11 cellular contexts compared by ENCODE assay signal in the genomic region with DNA sequence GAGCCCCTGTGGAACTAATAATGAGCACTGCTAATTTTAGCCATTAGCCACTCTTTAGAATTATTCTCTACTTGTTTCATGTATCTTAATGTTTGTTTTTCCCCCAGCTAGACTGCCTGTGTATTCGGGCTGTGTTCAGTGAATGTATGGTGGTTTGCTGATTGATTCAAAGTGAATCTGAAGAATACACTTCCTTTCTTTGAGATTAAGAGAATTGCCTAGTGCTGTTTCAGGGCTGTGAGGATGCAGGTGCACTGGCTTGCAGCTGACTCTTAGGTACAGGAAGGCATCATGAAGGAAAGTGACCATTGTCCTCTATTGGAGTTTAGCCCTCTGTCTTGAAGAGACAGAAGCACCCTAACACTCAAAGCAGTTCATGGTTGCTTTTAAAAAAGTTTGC.
DNase-seq lines count a peak whose midpoint lies in the region; ATAC-seq, FAIRE-seq and TF ChIP-seq lines count a peak whose summit lies in the region.
"Had no signal": no experiment of that assay in that cellular context is flagged by ENCODE, and none has a peak within 500 bp of the region (broad histone marks: within the 10 kb centered on the region; RNA-seq: fewer than 3 reads in every experiment).

No MANE protein-coding gene starts in this region.

- H3F3A ChIP-seq in GM23338 (replicated peaks; ENCODE audit: low read depth), result no peaks in the 10 kb centered on the region

- H3K27ac ChIP-seq in BLaER1 (no peak overlapping the region), GM23338 (ENCODE audit: low read depth) (no peak overlapping the region)
- H3K27ac ChIP-seq: spleen had no signal

- no peak overlapping the region for H2AFZ ChIP-seq in GM23338

- H3K36me3 Mint-ChIP-seq in GM23338 (ENCODE audit: low read depth), result no peaks in the 10 kb centered on the region

- DNase-seq in GM23338 (ENCODE audit: low spot score) (no peak), OCI-M2 (lab: John Stamatoyannopoulos, UW; ENCODE audit: unreplicated experiment) (no peak), DMS153 (lab: John Stamatoyannopoulos, UW) (no peak), frontal cortex (ENCODE audit: low spot score in 2 of 2) (no peak)
- no peak for DNase-seq in stimulated activated CD4-positive, alpha-beta T cell treated with anti-CD3 and anti-CD28 coated beads, Interleukin-12 subunit alpha, Interleukin-12 subunit beta, amount 100 ng/mL, for 4 hours
- DNase-seq: activated T-cell treated with anti-CD3 and anti-CD28 coated beads, Interleukin-2, amount 50 U/mL, for 4 hours; NCI-H748 treated with DMSO at 0.1 percent for 48 hours; spleen had no signal

- H3K4me2 ChIP-seq in BLaER1 (peak overlapping the region; percentile 34; the same call in 1 of the 2 replicates), GM23338 (no peak overlapping the region)

- peak overlapping the region; percentile 9; the same call in 1 of the 2 replicates for H3K27ac Mint-ChIP-seq in GM23338

- H3K4me3 ChIP-seq in BLaER1 (no peak overlapping the region), GM23338 (no peak overlapping the region)
- H3K4me3 ChIP-seq: spleen had no signal

- H3K9me3 Mint-ChIP-seq in GM23338, result no peaks in the 10 kb centered on the region
- H3K9me3 Mint-ChIP-seq: activated T-cell treated with anti-CD3 and anti-CD28 coated beads, Interleukin-2, amount 50 U/mL, for 4 hours had no signal

- peaks cover 17% of the 10 kb centered on the region for H3K4me1 ChIP-seq in BLaER1
- peaks cover 51% of the 10 kb centered on the region for H3K4me1 ChIP-seq in GM23338 (ENCODE audit: insufficient read depth)

- H3K27me3 ChIP-seq in BLaER1 (no peaks in the 10 kb centered on the region), GM23338 (ENCODE audit: insufficient read depth) (no peaks in the 10 kb centered on the region)
- H3K27me3 ChIP-seq: spleen had no signal

- H3K9me3 ChIP-seq in BLaER1, result no peaks in the 10 kb centered on the region
- H3K9me3 ChIP-seq: spleen had no signal

- H3K79me2 ChIP-seq in GM23338 (replicated peaks; ENCODE audit: insufficient read depth), result peaks cover 22% of the 10 kb centered on the region; the same call in 1 of the 2 replicates

- no peaks in the 10 kb centered on the region for H3K9me2 ChIP-seq in GM23338 (ENCODE audit: insufficient read depth)

- H3K36me3 ChIP-seq in BLaER1 (no peaks in the 10 kb centered on the region; the same call in 1 of the 2 replicates), GM23338 (ENCODE audit: insufficient read depth) (no peaks in the 10 kb centered on the region)
- H3K36me3 ChIP-seq: spleen had no signal

- ATAC-seq in GM18873 (IDR thresholded peaks at IDR 0.05; ENCODE audit: low FRiP score, unreplicated experiment) (peak; percentile 75), GM23338 (no peak), HG03439 (IDR thresholded peaks at IDR 0.05; ENCODE audit: unreplicated experiment) (peak; percentile 81)
- ATAC-seq: activated T-cell treated with anti-CD3 and anti-CD28 coated beads, Interleukin-2, amount 50 U/mL, for 4 hours had no signal

- no peak overlapping the region for H3K4me3 Mint-ChIP-seq in GM23338
- H3K4me3 Mint-ChIP-seq: activated T-cell treated with anti-CD3 and anti-CD28 coated beads, Interleukin-2, amount 50 U/mL, for 4 hours had no signal

- no peak overlapping the region for H3K9ac ChIP-seq in BLaER1

- peaks cover 43% of the 10 kb centered on the region for H3K4me1 Mint-ChIP-seq in GM23338

- no peak for TF ChIP-seq CTCF in GM23338 (conservative IDR thresholded peaks at IDR 0.05; ENCODE audit: low read depth in 2 of 2)

- H4K20me1 ChIP-seq in BLaER1, result peaks cover 50% of the 10 kb centered on the region
- no peaks in the 10 kb centered on the region for H4K20me1 ChIP-seq in GM23338 (replicated peaks; ENCODE audit: insufficient read depth)

- FAIRE-seq in frontal cortex (lab: Jason Lieb, UNC), result no peak

- H3K27me3 Mint-ChIP-seq in GM23338 (ENCODE audit: insufficient read depth, low read depth, poor library complexity), result no peaks in the 10 kb centered on the region

TF ChIP-seq in GM23338, 12 proteins besides CTCF, POLR2A, EP300 and RAD21 (continues in another document):
- TF ChIP-seq, protein P1, sequence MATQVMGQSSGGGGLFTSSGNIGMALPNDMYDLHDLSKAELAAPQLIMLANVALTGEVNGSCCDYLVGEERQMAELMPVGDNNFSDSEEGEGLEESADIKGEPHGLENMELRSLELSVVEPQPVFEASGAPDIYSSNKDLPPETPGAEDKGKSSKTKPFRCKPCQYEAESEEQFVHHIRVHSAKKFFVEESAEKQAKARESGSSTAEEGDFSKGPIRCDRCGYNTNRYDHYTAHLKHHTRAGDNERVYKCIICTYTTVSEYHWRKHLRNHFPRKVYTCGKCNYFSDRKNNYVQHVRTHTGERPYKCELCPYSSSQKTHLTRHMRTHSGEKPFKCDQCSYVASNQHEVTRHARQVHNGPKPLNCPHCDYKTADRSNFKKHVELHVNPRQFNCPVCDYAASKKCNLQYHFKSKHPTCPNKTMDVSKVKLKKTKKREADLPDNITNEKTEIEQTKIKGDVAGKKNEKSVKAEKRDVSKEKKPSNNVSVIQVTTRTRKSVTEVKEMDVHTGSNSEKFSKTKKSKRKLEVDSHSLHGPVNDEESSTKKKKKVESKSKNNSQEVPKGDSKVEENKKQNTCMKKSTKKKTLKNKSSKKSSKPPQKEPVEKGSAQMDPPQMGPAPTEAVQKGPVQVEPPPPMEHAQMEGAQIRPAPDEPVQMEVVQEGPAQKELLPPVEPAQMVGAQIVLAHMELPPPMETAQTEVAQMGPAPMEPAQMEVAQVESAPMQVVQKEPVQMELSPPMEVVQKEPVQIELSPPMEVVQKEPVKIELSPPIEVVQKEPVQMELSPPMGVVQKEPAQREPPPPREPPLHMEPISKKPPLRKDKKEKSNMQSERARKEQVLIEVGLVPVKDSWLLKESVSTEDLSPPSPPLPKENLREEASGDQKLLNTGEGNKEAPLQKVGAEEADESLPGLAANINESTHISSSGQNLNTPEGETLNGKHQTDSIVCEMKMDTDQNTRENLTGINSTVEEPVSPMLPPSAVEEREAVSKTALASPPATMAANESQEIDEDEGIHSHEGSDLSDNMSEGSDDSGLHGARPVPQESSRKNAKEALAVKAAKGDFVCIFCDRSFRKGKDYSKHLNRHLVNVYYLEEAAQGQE (IDR thresholded peaks at IDR 0.05; ENCODE audit: unreplicated experiment), result no peak
- TF ChIP-seq POLR2AphosphoS5 (IDR thresholded peaks at IDR 0.05; ENCODE audit: low read depth) (no peak), ZNF331 (CRISPR knock-in tag; IDR thresholded peaks at IDR 0.05; ENCODE audit: low read depth) (no peak), JUNB (IDR thresholded peaks at IDR 0.05; ENCODE audit: unreplicated experiment) (no peak)
- TF ChIP-seq, protein P2, sequence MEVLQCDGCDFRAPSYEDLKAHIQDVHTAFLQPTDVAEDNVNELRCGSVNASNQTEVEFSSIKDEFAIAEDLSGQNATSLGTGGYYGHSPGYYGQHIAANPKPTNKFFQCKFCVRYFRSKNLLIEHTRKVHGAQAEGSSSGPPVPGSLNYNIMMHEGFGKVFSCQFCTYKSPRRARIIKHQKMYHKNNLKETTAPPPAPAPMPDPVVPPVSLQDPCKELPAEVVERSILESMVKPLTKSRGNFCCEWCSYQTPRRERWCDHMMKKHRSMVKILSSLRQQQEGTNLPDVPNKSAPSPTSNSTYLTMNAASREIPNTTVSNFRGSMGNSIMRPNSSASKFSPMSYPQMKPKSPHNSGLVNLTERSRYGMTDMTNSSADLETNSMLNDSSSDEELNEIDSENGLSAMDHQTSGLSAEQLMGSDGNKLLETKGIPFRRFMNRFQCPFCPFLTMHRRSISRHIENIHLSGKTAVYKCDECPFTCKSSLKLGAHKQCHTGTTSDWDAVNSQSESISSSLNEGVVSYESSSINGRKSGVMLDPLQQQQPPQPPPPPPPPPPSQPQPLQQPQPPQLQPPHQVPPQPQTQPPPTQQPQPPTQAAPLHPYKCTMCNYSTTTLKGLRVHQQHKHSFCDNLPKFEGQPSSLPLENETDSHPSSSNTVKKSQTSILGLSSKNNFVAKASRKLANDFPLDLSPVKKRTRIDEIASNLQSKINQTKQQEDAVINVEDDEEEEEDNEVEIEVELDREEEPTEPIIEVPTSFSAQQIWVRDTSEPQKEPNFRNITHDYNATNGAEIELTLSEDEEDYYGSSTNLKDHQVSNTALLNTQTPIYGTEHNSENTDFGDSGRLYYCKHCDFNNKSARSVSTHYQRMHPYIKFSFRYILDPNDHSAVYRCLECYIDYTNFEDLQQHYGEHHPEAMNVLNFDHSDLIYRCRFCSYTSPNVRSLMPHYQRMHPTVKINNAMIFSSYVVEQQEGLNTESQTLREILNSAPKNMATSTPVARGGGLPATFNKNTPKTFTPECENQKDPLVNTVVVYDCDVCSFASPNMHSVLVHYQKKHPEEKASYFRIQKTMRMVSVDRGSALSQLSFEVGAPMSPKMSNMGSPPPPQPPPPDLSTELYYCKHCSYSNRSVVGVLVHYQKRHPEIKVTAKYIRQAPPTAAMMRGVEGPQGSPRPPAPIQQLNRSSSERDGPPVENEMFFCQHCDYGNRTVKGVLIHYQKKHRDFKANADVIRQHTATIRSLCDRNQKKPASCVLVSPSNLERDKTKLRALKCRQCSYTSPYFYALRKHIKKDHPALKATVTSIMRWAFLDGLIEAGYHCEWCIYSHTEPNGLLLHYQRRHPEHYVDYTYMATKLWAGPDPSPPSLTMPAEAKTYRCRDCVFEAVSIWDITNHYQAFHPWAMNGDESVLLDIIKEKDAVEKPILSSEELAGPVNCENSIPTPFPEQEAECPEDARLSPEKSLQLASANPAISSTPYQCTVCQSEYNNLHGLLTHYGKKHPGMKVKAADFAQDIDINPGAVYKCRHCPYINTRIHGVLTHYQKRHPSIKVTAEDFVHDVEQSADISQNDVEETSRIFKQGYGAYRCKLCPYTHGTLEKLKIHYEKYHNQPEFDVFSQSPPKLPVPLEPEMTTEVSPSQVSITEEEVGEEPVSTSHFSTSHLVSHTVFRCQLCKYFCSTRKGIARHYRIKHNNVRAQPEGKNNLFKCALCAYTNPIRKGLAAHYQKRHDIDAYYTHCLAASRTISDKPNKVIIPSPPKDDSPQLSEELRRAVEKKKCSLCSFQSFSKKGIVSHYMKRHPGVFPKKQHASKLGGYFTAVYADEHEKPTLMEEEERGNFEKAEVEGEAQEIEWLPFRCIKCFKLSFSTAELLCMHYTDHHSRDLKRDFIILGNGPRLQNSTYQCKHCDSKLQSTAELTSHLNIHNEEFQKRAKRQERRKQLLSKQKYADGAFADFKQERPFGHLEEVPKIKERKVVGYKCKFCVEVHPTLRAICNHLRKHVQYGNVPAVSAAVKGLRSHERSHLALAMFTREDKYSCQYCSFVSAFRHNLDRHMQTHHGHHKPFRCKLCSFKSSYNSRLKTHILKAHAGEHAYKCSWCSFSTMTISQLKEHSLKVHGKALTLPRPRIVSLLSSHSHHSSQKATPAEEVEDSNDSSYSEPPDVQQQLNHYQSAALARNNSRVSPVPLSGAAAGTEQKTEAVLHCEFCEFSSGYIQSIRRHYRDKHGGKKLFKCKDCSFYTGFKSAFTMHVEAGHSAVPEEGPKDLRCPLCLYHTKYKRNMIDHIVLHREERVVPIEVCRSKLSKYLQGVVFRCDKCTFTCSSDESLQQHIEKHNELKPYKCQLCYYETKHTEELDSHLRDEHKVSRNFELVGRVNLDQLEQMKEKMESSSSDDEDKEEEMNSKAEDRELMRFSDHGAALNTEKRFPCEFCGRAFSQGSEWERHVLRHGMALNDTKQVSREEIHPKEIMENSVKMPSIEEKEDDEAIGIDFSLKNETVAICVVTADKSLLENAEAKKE (CRISPR knock-in tag; IDR thresholded peaks at IDR 0.05), result no peak
